Comparison of ENCODE assay signal across 8 cellular contexts in genomic region chr6:75748743-75749538, GRCh38. TPM values are rescaled to one million over a fixed set of nuclear protein-coding genes. Genes with fewer than 3 reads are reported as not detected.
DNase-seq lines count a peak whose midpoint lies in the region; TF ChIP-seq lines count a peak whose summit lies in the region.

TSS of gene MYO6 (plus strand) at chr6:75749239. CDS start at chr6:75817548, 68,309 bp downstream.

- TF ChIP-seq CTCF in GM12865 (IDR thresholded peaks at IDR 0.05; ENCODE audit: insufficient read depth, low read depth, low read length, missing control alignments) (no peak), smooth muscle cell (IDR thresholded peaks at IDR 0.05; ENCODE audit: borderline replicate concordance, insufficient read depth, poor library complexity, severe bottlenecking) (no peak)

- H3K4me1 ChIP-seq in smooth muscle cell (ENCODE audit: low read depth), result peaks cover 4% of the 10 kb centered on the region

- peak within 1 kb of the TSS; percentile 98 for H3K4me2 ChIP-seq in smooth muscle cell

- DNase-seq in GM12865 (ENCODE audit: low read depth) (peak; percentile 79), H7 (peak; percentile 91), MG63 (peak; percentile 71), UCSD-AML1 (lab: John Stamatoyannopoulos, UW; ENCODE audit: unreplicated experiment) (peak; percentile 23), cerebellar cortex (ENCODE audit: low spot score) (peak; percentile 61), islet precursor cell (peak; percentile 84), smooth muscle cell (lab: John Stamatoyannopoulos, UW; ENCODE audit: unreplicated experiment) (peak; percentile 57), GDM1 (lab: John Stamatoyannopoulos, UW) (no peak)

- no peaks in the 10 kb centered on the region for H3K36me3 ChIP-seq in H7 (replicated peaks; ENCODE audit: control insufficient read depth, insufficient read depth, low read length)
- no peaks in the 10 kb centered on the region for H3K36me3 ChIP-seq in MG63
- H3K36me3 ChIP-seq in smooth muscle cell (ENCODE audit: low read depth), result no peaks in the 10 kb centered on the region

- peaks cover 7% of the 10 kb centered on the region for H3K79me2 ChIP-seq in smooth muscle cell (ENCODE audit: low read depth)

- H2AFZ ChIP-seq in smooth muscle cell (ENCODE audit: low read depth), result peak within 1 kb of the TSS; percentile 99

- peaks cover 5% of the 10 kb centered on the region; the same call in 1 of the 2 replicates for H3K27me3 ChIP-seq in H7 (ENCODE audit: control insufficient read depth, insufficient read depth, low read length)
- no peaks in the 10 kb centered on the region for H3K27me3 ChIP-seq in MG63
- H3K27me3 ChIP-seq in smooth muscle cell (ENCODE audit: low read depth), result no peaks in the 10 kb centered on the region

- peak within 1 kb of the TSS; percentile 75 for H3K27ac ChIP-seq in smooth muscle cell (ENCODE audit: low read depth)

- peaks cover 4% of the 10 kb centered on the region for H3F3A ChIP-seq in smooth muscle cell (ENCODE audit: low read depth)

- no peaks in the 10 kb centered on the region for H4K20me1 ChIP-seq in smooth muscle cell (ENCODE audit: low read depth)

- H3K9me3 ChIP-seq in MG63, result no peaks in the 10 kb centered on the region
- H3K9me3 ChIP-seq in smooth muscle cell (replicated peaks; ENCODE audit: low read depth), result no peaks in the 10 kb centered on the region

- H3K9ac ChIP-seq in smooth muscle cell (ENCODE audit: low read depth), result peak within 1 kb of the TSS; percentile 90

- under 1% methylated on average over 57 of the region's 97 CpGs for WGBS in smooth muscle cell (ENCODE audit: low lambda C conversion rate)

- H3K4me3 ChIP-seq in GM12865 (ENCODE audit: low read depth, low read length) (peak within 1 kb of the TSS; percentile 85), H7 (ENCODE audit: insufficient read depth, low read depth, low read length) (peak within 1 kb of the TSS; percentile 85), MG63 (peak within 1 kb of the TSS; percentile 90), smooth muscle cell (peak within 1 kb of the TSS; percentile 95)

RNA-seq across cellular contexts. Expression of gene MYO6, which starts in this region (rescaled TPM):
- total RNA-seq in H7 (2014; rRNA removed; shearing (Covaris generic)), result 5.3 and 10.6 TPM in 2 replicates
- 3.5 and 4.1 TPM in 2 replicates for total RNA-seq in MG63 (2014; rRNA removed; shearing (Covaris generic); ENCODE audit: low replicate concordance)
- 18.1 and 22.1 TPM in 2 replicates for total RNA-seq in smooth muscle cell
- polyA plus RNA-seq in smooth muscle cell, result 10.6 and 19.9 TPM in 2 replicates
